14 cellular contexts compared by ENCODE assay signal in genomic region chr2:10220516-10221391, GRCh38.
DNase-seq lines count a peak whose midpoint lies in the region; ATAC-seq and TF ChIP-seq lines count a peak whose summit lies in the region.
"Had no signal": no experiment of that assay in that cellular context is flagged by ENCODE, and none has a peak within 500 bp of the region (broad histone marks: within the 10 kb centered on the region; RNA-seq: fewer than 3 reads in every experiment).

No MANE protein-coding gene starts in this region.

- H3K27me3 ChIP-seq in OCI-LY3 (ENCODE audit: low read depth, low read length) (no peaks in the 10 kb centered on the region), aorta (ENCODE audit: control insufficient read depth in 1 of 2, insufficient read depth in 2 of 2, low read length in 1 of 2) (no peaks in the 10 kb centered on the region), HAP-1 (ENCODE audit: low read depth) (no peaks in the 10 kb centered on the region), H7 (ENCODE audit: control insufficient read depth, insufficient read depth, low read length) (no peaks in the 10 kb centered on the region)

- H3K9ac ChIP-seq in OCI-LY3 (ENCODE audit: low read length): no peak overlapping the region

- no peaks in the 10 kb centered on the region for H3K79me2 ChIP-seq in OCI-LY3 (ENCODE audit: low read length)

- ATAC-seq in left ventricle myocardium superior (no peak), aorta (ENCODE audit: low FRiP score) (no peak)
- ATAC-seq: activated CD8-positive, alpha-beta memory T cell treated with anti-CD3 and anti-CD28 coated beads, Interleukin-2, amount 10 ng/mL, durations not matched to agents 7 days and 5 days; foreskin keratinocyte; GM12878 had no signal

- H3K4me2 ChIP-seq in OCI-LY3 (ENCODE audit: low read length): peak overlapping the region; percentile 67

- no peak overlapping the region for H3K27ac ChIP-seq in OCI-LY3 (ENCODE audit: low read length)
- no peak overlapping the region for H3K27ac ChIP-seq in aorta (ENCODE audit: low read depth in 1 of 2, low read length in 2 of 2)
- H3K27ac ChIP-seq in caudate nucleus (ENCODE audit: low read depth, low read length): no peak overlapping the region
- H3K27ac ChIP-seq: C4-2B, foreskin keratinocyte had no signal

- intact Hi-C loops in left ventricle myocardium superior (cut with micrococcal nuclease): no loop called here
- intact Hi-C loops in cardiac septum (cut with DNase I): no loop called here
- intact Hi-C loops in aorta (cut with DNase I): no loop called here

- H3K9me3 ChIP-seq in OCI-LY3 (ENCODE audit: insufficient read depth, low read length) (no peaks in the 10 kb centered on the region), aorta (ENCODE audit: control insufficient read depth, low read length) (no peaks in the 10 kb centered on the region), HAP-1 (no peaks in the 10 kb centered on the region)

- in situ Hi-C loops in HAP-1 (cut with MboI; ENCODE audit: low sequenced_read_pairs): no loop called here

- H3K36me3 ChIP-seq in OCI-LY3 (replicated peaks; ENCODE audit: low read depth, low read length) (no peaks in the 10 kb centered on the region), aorta (ENCODE audit: control insufficient read depth in 1 of 2, insufficient read depth in 2 of 2, low read length in 1 of 2) (no peaks in the 10 kb centered on the region), HAP-1 (replicated peaks) (no peaks in the 10 kb centered on the region), H7 (replicated peaks; ENCODE audit: control insufficient read depth, insufficient read depth, low read length) (no peaks in the 10 kb centered on the region)

- H2AFZ ChIP-seq in OCI-LY3 (ENCODE audit: low read depth, low read length): no peak overlapping the region

- H3K4me1 ChIP-seq in OCI-LY3 (ENCODE audit: low read length): peaks cover 15% of the 10 kb centered on the region
- no peaks in the 10 kb centered on the region for H3K4me1 ChIP-seq in aorta (ENCODE audit: control insufficient read depth in 1 of 2, insufficient read depth in 2 of 2, low read length in 2 of 2)
- no peaks in the 10 kb centered on the region for H3K4me1 ChIP-seq in HAP-1
- H3K4me1 ChIP-seq: foreskin keratinocyte had no signal

- peak; percentile 51 for TF ChIP-seq CTCF in OCI-LY3 (IDR thresholded peaks at IDR 0.05; ENCODE audit: low read depth, low read length)

- H3K4me3 ChIP-seq in OCI-LY3 (ENCODE audit: low read length): peak overlapping the region; percentile 49
- no peak overlapping the region for H3K4me3 ChIP-seq in aorta (ENCODE audit: low read length in 2 of 2)
- no peak overlapping the region for H3K4me3 ChIP-seq in HAP-1
- H3K4me3 ChIP-seq in H7 (ENCODE audit: insufficient read depth, low read depth, low read length): no peak overlapping the region
- H3K4me3 ChIP-seq: GM12878 had no signal

- 65 to 70% methylated on average over 12 to 15 of the region's 15 CpGs for WGBS in aorta, 2 donors

- H4K20me1 ChIP-seq in OCI-LY3 (ENCODE audit: insufficient read depth, low read length): no peaks in the 10 kb centered on the region

- DNase-seq in left ventricle myocardium superior: peak; percentile 20
- no peak for DNase-seq in cardiac septum (ENCODE audit: low spot score)
- DNase-seq in fibroblast of gingiva (ENCODE audit: low read depth): peak; percentile 72
- peak; percentile 33 to 43 for DNase-seq in aorta
- DNase-seq in HAP-1 (ENCODE audit: low spot score in 2 of 2): no peak
- no peak for DNase-seq in H7
- no peak for DNase-seq in caudate nucleus (lab: John Stamatoyannopoulos, UW)
- DNase-seq: activated CD8-positive, alpha-beta memory T cell treated with anti-CD3 and anti-CD28 coated beads, Interleukin-2, amount 10 ng/mL, durations not matched to agents 7 days and 5 days; anterior cingulate cortex; foreskin keratinocyte; NCI-H510A had no signal

Comparison
In these comparisons a context has a peak if more than half of its experiments do, and no peak if none do; other contexts are left out.
1. DNase-seq: peak in left ventricle myocardium superior (single experiment), fibroblast of gingiva (single experiment) and aorta (2 of 2); none in cardiac septum (single experiment), HAP-1 (0 of 2), H7 (single experiment) and caudate nucleus (0 of 61).